In the genomic region with DNA sequence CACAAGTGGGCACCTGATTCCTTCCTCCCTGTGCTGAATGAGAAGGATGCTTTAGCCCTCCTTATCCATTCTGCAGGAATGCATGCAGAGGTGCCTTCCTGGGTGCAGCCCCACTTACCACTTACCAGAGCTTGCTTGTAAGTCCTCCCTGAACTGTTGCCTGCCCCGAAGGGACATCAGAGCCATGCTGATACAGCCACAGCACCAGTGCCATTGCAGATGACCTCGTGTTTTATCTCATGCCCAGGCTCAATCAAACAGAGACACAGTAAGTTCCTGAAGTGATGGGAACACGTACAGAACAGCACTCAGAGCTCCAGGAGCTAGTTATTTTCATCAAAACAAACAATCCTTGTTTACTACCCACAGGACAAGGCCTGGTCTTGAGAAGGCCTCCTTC, we compare ENCODE assay signal across 16 cellular contexts.
DNase-seq lines count a peak whose midpoint lies in the region; ATAC-seq and TF ChIP-seq lines count a peak whose summit lies in the region.
"Had no signal": no experiment of that assay in that cellular context is flagged by ENCODE, and none has a peak within 500 bp of the region (broad histone marks: within the 10 kb centered on the region; RNA-seq: fewer than 3 reads in every experiment).

No MANE protein-coding gene starts in this region.

- H3K4me1 ChIP-seq in Caco-2 (peaks cover 50% of the 10 kb centered on the region), PC-9 (replicated peaks; ENCODE audit: insufficient read depth) (peaks cover 52% of the 10 kb centered on the region), hepatocyte (ENCODE audit: insufficient read depth) (peaks cover 18% of the 10 kb centered on the region), trophoblast cell (ENCODE audit: control insufficient read depth in 1 of 2, insufficient read depth in 2 of 2, low read length in 2 of 2) (peaks cover 16 to 34% of the 10 kb centered on the region in 2 experiments), OCI-LY7 (ENCODE audit: insufficient read depth, low read length, poor library complexity, severe bottlenecking) (no peaks in the 10 kb centered on the region)

- H3K9me3 Mint-ChIP-seq in Caco-2 (ENCODE audit: unreplicated experiment) = no peaks in the 10 kb centered on the region
- H3K9me3 Mint-ChIP-seq: CD4-positive, alpha-beta memory T cell had no signal

- H3K14ac ChIP-seq in trophoblast cell (ENCODE audit: low read length) = peak overlapping the region; percentile 90

- H3K27ac ChIP-seq in PC-9 (0 out of 2 replicates have a peak overlapping the region, but pooled peaks have one; percentile 62), hepatocyte (peak overlapping the region; percentile 9), trophoblast cell (ENCODE audit: low read depth, low read length) (peak overlapping the region; percentile 75), OCI-LY7 (ENCODE audit: low read depth, low read length, poor library complexity, severe bottlenecking) (no peak overlapping the region)

- H3K4me1 Mint-ChIP-seq in Caco-2 (ENCODE audit: low read depth, unreplicated experiment) = peaks cover 23% of the 10 kb centered on the region
- H3K4me1 Mint-ChIP-seq: B cell; CD4-positive, alpha-beta memory T cell had no signal

- no peak overlapping the region for H3K23ac ChIP-seq in trophoblast cell (ENCODE audit: low read length)

- H4K8ac ChIP-seq in trophoblast cell (ENCODE audit: low read depth, low read length) = peak overlapping the region; percentile 79

- peaks cover 19% of the 10 kb centered on the region; the same call in 1 of the 2 replicates for H3F3A ChIP-seq in PC-9 (ENCODE audit: insufficient read depth, low read depth)

- H3K4me3 ChIP-seq in Caco-2 (ENCODE audit: low read depth, low read length) (no peak overlapping the region), PC-9 (no peak overlapping the region), hepatocyte (no peak overlapping the region), trophoblast cell (ENCODE audit: low read depth, low read length) (no peak overlapping the region), OCI-LY7 (ENCODE audit: low read depth, low read length, poor library complexity, severe bottlenecking) (no peak overlapping the region)

- no peak overlapping the region for H3K9ac ChIP-seq in trophoblast cell (ENCODE audit: low read length)

- H3K4ac ChIP-seq in trophoblast cell (ENCODE audit: low read depth, low read length) = no peak overlapping the region

- H3K36me3 Mint-ChIP-seq in Caco-2 (ENCODE audit: insufficient read depth, unreplicated experiment) = no peaks in the 10 kb centered on the region
- H3K36me3 Mint-ChIP-seq: CD4-positive, alpha-beta memory T cell had no signal

- H3K4me2 ChIP-seq in PC-9 = peak overlapping the region; percentile 75; the same call in 1 of the 2 replicates
- no peak overlapping the region for H3K4me2 ChIP-seq in hepatocyte
- H3K4me2 ChIP-seq in trophoblast cell (ENCODE audit: low read length) = no peak overlapping the region
- no peak overlapping the region for H3K4me2 ChIP-seq in OCI-LY7 (ENCODE audit: low read length)

- peak overlapping the region; percentile 93 for H3K27ac Mint-ChIP-seq in Caco-2 (ENCODE audit: unreplicated experiment)
- H3K27ac Mint-ChIP-seq: B cell had no signal

- H3K27me3 Mint-ChIP-seq in Caco-2 (ENCODE audit: insufficient read depth, unreplicated experiment) = no peaks in the 10 kb centered on the region
- H3K27me3 Mint-ChIP-seq: B cell; CD4-positive, alpha-beta memory T cell had no signal

- H3K9me2 ChIP-seq in PC-9 (ENCODE audit: insufficient read depth) = no peaks in the 10 kb centered on the region
- H3K9me2 ChIP-seq in hepatocyte (replicated peaks; ENCODE audit: insufficient read depth) = no peaks in the 10 kb centered on the region
- no peaks in the 10 kb centered on the region for H3K9me2 ChIP-seq in OCI-LY7 (ENCODE audit: insufficient read depth, low read length)

- H2AFZ ChIP-seq in PC-9 (no peak overlapping the region), hepatocyte (no peak overlapping the region), trophoblast cell (ENCODE audit: insufficient read depth, low read length, poor library complexity) (no peak overlapping the region), OCI-LY7 (ENCODE audit: low read length) (no peak overlapping the region)

- H3K27me3 ChIP-seq in Caco-2 (replicated peaks; ENCODE audit: control insufficient read depth, insufficient read depth, low read length) (no peaks in the 10 kb centered on the region), PC-9 (ENCODE audit: insufficient read depth, low read depth) (no peaks in the 10 kb centered on the region), hepatocyte (no peaks in the 10 kb centered on the region), trophoblast cell (ENCODE audit: insufficient read depth, low read length) (no peaks in the 10 kb centered on the region)

- POLR2A ChIA-PET in Caco-2 (lab: Charles Lee) (no interaction called here), PC-9 (lab: Charles Lee; ENCODE audit: unreplicated experiment) (no interaction called here), OCI-LY7 (lab: Charles Lee) (no interaction called here)

- H3K79me1 ChIP-seq in trophoblast cell (ENCODE audit: low read length) = peaks cover 27% of the 10 kb centered on the region

- H2BK120ac ChIP-seq in trophoblast cell (ENCODE audit: insufficient read depth, low read length, poor library complexity) = peak overlapping the region; percentile 97

- intact Hi-C loops in Caco-2 (cut with micrococcal nuclease; ENCODE audit: unreplicated experiment) (loop anchor here (1.0 kb wide), 1 partner anchor 20 kb away; no protein-coding TSS in a partner anchor), PC-9 (cut with micrococcal nuclease; ENCODE audit: unreplicated experiment) (no loop called here), OCI-LY7 (cut with micrococcal nuclease; ENCODE audit: unreplicated experiment) (no loop called here)

- H4K91ac ChIP-seq in trophoblast cell (ENCODE audit: low read depth, low read length) = peak overlapping the region; percentile 98

- H4K12ac ChIP-seq in trophoblast cell (ENCODE audit: low read depth, low read length) = no peak overlapping the region

- peak overlapping the region; percentile 85 for H2BK5ac ChIP-seq in trophoblast cell (ENCODE audit: low read depth, low read length, poor library complexity)

- no peak overlapping the region for H3K4me3 Mint-ChIP-seq in Caco-2 (ENCODE audit: unreplicated experiment)
- H3K4me3 Mint-ChIP-seq: B cell; CD4-positive, alpha-beta memory T cell had no signal

- TF ChIP-seq CTCF in Caco-2 (IDR thresholded peaks at IDR 0.05; ENCODE audit: insufficient read depth in 1 of 2, low read depth in 1 of 2, low read length in 1 of 2, severe bottlenecking in 1 of 2, unreplicated experiment in 1 of 2) (no peak), PC-9 (conservative IDR thresholded peaks at IDR 0.05) (no peak), hepatocyte (IDR thresholded peaks at IDR 0.05; ENCODE audit: poor library complexity) (no peak), OCI-LY7 (conservative IDR thresholded peaks at IDR 0.05; ENCODE audit: low read length) (no peak)

- CTCF ChIA-PET in Caco-2 (lab: Charles Lee) (no interaction called here), PC-9 (lab: Charles Lee) (no interaction called here), OCI-LY7 (lab: Charles Lee; ENCODE audit: unreplicated experiment) (interaction anchor here (0.8 kb wide), 1 partner anchor 31 kb away, joined by 4 read pairs; no protein-coding TSS in a partner anchor)

- 62% methylated on average over 3 of the region's 3 CpGs for WGBS in hepatocyte (ENCODE audit: low lambda C conversion rate, missing lambda C conversion rate)
- no CpG with 5 or more reads among the region's 3 CpGs for WGBS in trophoblast cell (ENCODE audit: extremely low coverage, insufficient coverage, insufficient read length)

- peak overlapping the region; percentile 89 for H2AK5ac ChIP-seq in trophoblast cell (ENCODE audit: low read length)

- H2BK12ac ChIP-seq in trophoblast cell (ENCODE audit: low read length) = peak overlapping the region; percentile 95

- peak overlapping the region; percentile 67 for H3K18ac ChIP-seq in trophoblast cell (ENCODE audit: low read length)

- BruUV-seq in Caco-2 (replicated peaks; lab: Mats Ljungman, UMichigan) (no TSS peak), PC-9 (replicated peaks; lab: Mats Ljungman, UMichigan) (no TSS peak), OCI-LY7 (replicated peaks; lab: Mats Ljungman, UMichigan) (no TSS peak)

- DNase-seq in Caco-2 = no peak
- no peak for DNase-seq in PC-9
- DNase-seq in hepatocyte (ENCODE audit: low spot score) = no peak
- DNase-seq in trophoblast cell = no peak
- DNase-seq in OCI-LY7 (ENCODE audit: low spot score) = no peak
- DNase-seq: C1 segment of cervical spinal cord; CD4-positive, alpha-beta memory T cell; DMS153; DMS79 treated with DMSO at 0.1 percent for 48 hours; EL; GDM1 had no signal

- H3K36me3 ChIP-seq in Caco-2 (ENCODE audit: control insufficient read depth, insufficient read depth, low read length) (no peaks in the 10 kb centered on the region), PC-9 (ENCODE audit: low read depth) (no peaks in the 10 kb centered on the region), hepatocyte (replicated peaks; ENCODE audit: insufficient read depth, low read depth) (no peaks in the 10 kb centered on the region), trophoblast cell (ENCODE audit: control insufficient read depth in 1 of 2, insufficient read depth in 2 of 2, low read length in 2 of 2) (no peaks in the 10 kb centered on the region), OCI-LY7 (ENCODE audit: insufficient read depth, low read length) (no peaks in the 10 kb centered on the region)

- H4K20me1 ChIP-seq in PC-9 (ENCODE audit: insufficient read depth) = no peaks in the 10 kb centered on the region
- no peaks in the 10 kb centered on the region for H4K20me1 ChIP-seq in hepatocyte (ENCODE audit: insufficient read depth, poor library complexity, severe bottlenecking)
- H4K20me1 ChIP-seq in OCI-LY7 (ENCODE audit: insufficient read depth, low read length) = no peaks in the 10 kb centered on the region

- no peaks in the 10 kb centered on the region for H3K9me3 ChIP-seq in Caco-2
- no peaks in the 10 kb centered on the region for H3K9me3 ChIP-seq in PC-9 (ENCODE audit: insufficient read depth, low read depth)
- H3K9me3 ChIP-seq in hepatocyte (ENCODE audit: low read depth) = no peaks in the 10 kb centered on the region
- no peaks in the 10 kb centered on the region for H3K9me3 ChIP-seq in trophoblast cell (ENCODE audit: insufficient read depth, low read depth, low read length)
- H3K9me3 ChIP-seq in OCI-LY7 (ENCODE audit: low read length) = no peaks in the 10 kb centered on the region

- ATAC-seq in HG03196 (IDR thresholded peaks at IDR 0.05; ENCODE audit: unreplicated experiment) = no peak
- no peak for ATAC-seq in GM21515 (IDR thresholded peaks at IDR 0.05; ENCODE audit: unreplicated experiment)
- ATAC-seq in GM18519 (IDR thresholded peaks at IDR 0.05; ENCODE audit: low FRiP score, unreplicated experiment) = no peak
- ATAC-seq: HCT116 had no signal

- H3K79me2 ChIP-seq in PC-9 (ENCODE audit: low read depth) = no peaks in the 10 kb centered on the region
- H3K79me2 ChIP-seq in hepatocyte = no peaks in the 10 kb centered on the region
- peaks cover 5% of the 10 kb centered on the region for H3K79me2 ChIP-seq in trophoblast cell (ENCODE audit: control insufficient read depth, insufficient read depth, low read length, poor library complexity)
- H3K79me2 ChIP-seq in OCI-LY7 (ENCODE audit: insufficient read depth, low read depth, low read length) = no peaks in the 10 kb centered on the region
